ENCODE assay signal across 1 cellular context in genomic region chr16:4695473-4696171, GRCh38.
TF ChIP-seq lines count a peak whose summit lies in the region.

No MANE protein-coding gene starts in this region.

TF ChIP-seq in HepG2, 621 proteins besides CTCF, POLR2A, EP300 and RAD21:
- no peak for TF ChIP-seq ZNF614 (CRISPR knock-in tag; IDR thresholded peaks at IDR 0.05; ENCODE audit: borderline replicate concordance)
- peak; percentile 1 for TF ChIP-seq AGO1 (IDR thresholded peaks at IDR 0.05; ENCODE audit: low read depth, low read length, poor library complexity, severe bottlenecking)
